In genomic region chr21:37365657-37366487, GRCh38 we compare ENCODE assay signal across 1 cellular context.
TF ChIP-seq lines count a peak whose summit lies in the region.

No MANE protein-coding gene starts in this region.

TF ChIP-seq in GM12878, 131 proteins besides CTCF, POLR2A, EP300 and RAD21 (continued from another document):
- TF ChIP-seq, protein P1, sequence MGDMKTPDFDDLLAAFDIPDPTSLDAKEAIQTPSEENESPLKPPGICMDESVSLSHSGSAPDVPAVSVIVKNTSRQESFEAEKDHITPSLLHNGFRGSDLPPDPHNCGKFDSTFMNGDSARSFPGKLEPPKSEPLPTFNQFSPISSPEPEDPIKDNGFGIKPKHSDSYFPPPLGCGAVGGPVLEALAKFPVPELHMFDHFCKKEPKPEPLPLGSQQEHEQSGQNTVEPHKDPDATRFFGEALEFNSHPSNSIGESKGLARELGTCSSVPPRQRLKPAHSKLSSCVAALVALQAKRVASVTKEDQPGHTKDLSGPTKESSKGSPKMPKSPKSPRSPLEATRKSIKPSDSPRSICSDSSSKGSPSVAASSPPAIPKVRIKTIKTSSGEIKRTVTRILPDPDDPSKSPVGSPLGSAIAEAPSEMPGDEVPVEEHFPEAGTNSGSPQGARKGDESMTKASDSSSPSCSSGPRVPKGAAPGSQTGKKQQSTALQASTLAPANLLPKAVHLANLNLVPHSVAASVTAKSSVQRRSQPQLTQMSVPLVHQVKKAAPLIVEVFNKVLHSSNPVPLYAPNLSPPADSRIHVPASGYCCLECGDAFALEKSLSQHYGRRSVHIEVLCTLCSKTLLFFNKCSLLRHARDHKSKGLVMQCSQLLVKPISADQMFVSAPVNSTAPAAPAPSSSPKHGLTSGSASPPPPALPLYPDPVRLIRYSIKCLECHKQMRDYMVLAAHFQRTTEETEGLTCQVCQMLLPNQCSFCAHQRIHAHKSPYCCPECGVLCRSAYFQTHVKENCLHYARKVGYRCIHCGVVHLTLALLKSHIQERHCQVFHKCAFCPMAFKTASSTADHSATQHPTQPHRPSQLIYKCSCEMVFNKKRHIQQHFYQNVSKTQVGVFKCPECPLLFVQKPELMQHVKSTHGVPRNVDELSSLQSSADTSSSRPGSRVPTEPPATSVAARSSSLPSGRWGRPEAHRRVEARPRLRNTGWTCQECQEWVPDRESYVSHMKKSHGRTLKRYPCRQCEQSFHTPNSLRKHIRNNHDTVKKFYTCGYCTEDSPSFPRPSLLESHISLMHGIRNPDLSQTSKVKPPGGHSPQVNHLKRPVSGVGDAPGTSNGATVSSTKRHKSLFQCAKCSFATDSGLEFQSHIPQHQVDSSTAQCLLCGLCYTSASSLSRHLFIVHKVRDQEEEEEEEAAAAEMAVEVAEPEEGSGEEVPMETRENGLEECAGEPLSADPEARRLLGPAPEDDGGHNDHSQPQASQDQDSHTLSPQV (IDR thresholded peaks at IDR 0.05) = 0 out of 2 replicates have a peak, but pooled peaks have one; percentile 47
- TF ChIP-seq ZNF274 (IDR thresholded peaks at IDR 0.05; ENCODE audit: insufficient read depth, insufficient read length) (no peak), RELA (IDR thresholded peaks at IDR 0.05; ENCODE audit: borderline replicate concordance, partially characterized antibody) (peak; percentile 34), TAF1 (IDR thresholded peaks at IDR 0.05; ENCODE audit: borderline replicate concordance, low read depth, low read length) (peak; percentile 58), RUNX3 (IDR thresholded peaks at IDR 0.05; ENCODE audit: low read length) (peak; percentile 31; the same call in 1 of the 2 replicates), FOS (IDR thresholded peaks at IDR 0.05; ENCODE audit: borderline replicate concordance, extremely low read depth, insufficient read length) (no peak), SRF (IDR thresholded peaks at IDR 0.05; ENCODE audit: low read depth in 2 of 2, low read length in 2 of 2) (0 out of 4 replicates have a peak, but pooled peaks of 1 of the 2 experiments have one; percentile 34), NR2C1 (IDR thresholded peaks at IDR 0.05) (0 out of 2 replicates have a peak, but pooled peaks have one; percentile 12), FOXM1 (IDR thresholded peaks at IDR 0.05; ENCODE audit: low read depth, low read length) (no peak), EGR1 (IDR thresholded peaks at IDR 0.05; ENCODE audit: borderline replicate concordance in 1 of 2, low read depth in 2 of 2, low read length in 2 of 2) (peak in 1 of 2 experiments; percentile 95; a peak in 2 of 3 replicates), SIX5 (IDR thresholded peaks at IDR 0.05; ENCODE audit: low read depth, low read length, severe bottlenecking) (no peak), POLR2AphosphoS5 (IDR thresholded peaks at IDR 0.05; ENCODE audit: low read length) (peak; percentile 48; the same call in 1 of the 2 replicates), IKZF1 (conservative IDR thresholded peaks at IDR 0.05) (peak; percentile 92), RB1 (IDR thresholded peaks at IDR 0.05; ENCODE audit: borderline replicate concordance) (peak; percentile 31; the same call in 1 of the 2 replicates), TCF7 (IDR thresholded peaks at IDR 0.05; ENCODE audit: borderline replicate concordance) (no peak), ZBTB33 (IDR thresholded peaks at IDR 0.05) (no peak), ZNF24 (IDR thresholded peaks at IDR 0.05) (0 out of 2 replicates have a peak, but pooled peaks have one; percentile 52), SREBF1 (IDR thresholded peaks at IDR 0.05; ENCODE audit: low read length) (no peak), CEBPZ (IDR thresholded peaks at IDR 0.05; ENCODE audit: low read depth, low read length) (no peak), NFYA (IDR thresholded peaks at IDR 0.05; ENCODE audit: borderline replicate concordance, low read depth, low read length) (no peak), LARP7 (IDR thresholded peaks at IDR 0.05) (peak; percentile 91), MTA3 (IDR thresholded peaks at IDR 0.05; ENCODE audit: borderline replicate concordance, low read length) (no peak)
- TF ChIP-seq, protein P2, sequence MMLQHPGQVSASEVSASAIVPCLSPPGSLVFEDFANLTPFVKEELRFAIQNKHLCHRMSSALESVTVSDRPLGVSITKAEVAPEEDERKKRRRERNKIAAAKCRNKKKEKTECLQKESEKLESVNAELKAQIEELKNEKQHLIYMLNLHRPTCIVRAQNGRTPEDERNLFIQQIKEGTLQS (IDR thresholded peaks at IDR 0.05; ENCODE audit: borderline replicate concordance, extremely low read depth, low read depth, low read length) = no peak
- TF ChIP-seq, protein P3, sequence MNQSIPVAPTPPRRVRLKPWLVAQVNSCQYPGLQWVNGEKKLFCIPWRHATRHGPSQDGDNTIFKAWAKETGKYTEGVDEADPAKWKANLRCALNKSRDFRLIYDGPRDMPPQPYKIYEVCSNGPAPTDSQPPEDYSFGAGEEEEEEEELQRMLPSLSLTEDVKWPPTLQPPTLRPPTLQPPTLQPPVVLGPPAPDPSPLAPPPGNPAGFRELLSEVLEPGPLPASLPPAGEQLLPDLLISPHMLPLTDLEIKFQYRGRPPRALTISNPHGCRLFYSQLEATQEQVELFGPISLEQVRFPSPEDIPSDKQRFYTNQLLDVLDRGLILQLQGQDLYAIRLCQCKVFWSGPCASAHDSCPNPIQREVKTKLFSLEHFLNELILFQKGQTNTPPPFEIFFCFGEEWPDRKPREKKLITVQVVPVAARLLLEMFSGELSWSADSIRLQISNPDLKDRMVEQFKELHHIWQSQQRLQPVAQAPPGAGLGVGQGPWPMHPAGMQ (IDR thresholded peaks at IDR 0.05; ENCODE audit: borderline replicate concordance) = no peak
